24 cellular contexts compared by ENCODE assay signal in the genomic region with DNA sequence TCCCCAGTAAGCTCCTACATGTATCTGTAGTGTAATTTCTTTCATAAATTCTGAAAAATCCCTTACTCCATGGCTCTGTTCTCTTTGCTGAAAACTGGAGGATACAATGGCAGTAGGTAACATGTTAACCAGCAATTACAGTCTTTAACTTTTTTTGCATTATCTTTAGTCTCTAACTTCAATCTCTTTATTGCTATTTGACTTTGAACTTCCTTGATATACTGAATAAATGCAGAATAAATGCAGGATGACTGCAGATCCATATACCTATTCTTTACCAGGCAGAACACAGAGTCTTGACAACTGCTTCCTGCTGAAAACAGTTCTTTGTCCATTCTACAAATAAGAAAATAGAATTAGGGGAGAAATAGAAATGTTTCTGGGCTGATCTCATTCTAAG.
"Had no signal": no experiment of that assay in that cellular context is flagged by ENCODE, and none has a peak within 500 bp of the region (broad histone marks: within the 10 kb centered on the region; RNA-seq: fewer than 3 reads in every experiment).

No MANE protein-coding gene starts in this region.

- H3K4me2 ChIP-seq: neural progenitor cell had no signal

- H2AFZ ChIP-seq: neural progenitor cell, parathyroid adenoma had no signal

- H3K9me3 ChIP-seq: ovary, psoas muscle, right lobe of liver, sigmoid colon, stomach, thoracic aorta, thyroid gland, transverse colon, upper lobe of right lung, uterus had no signal

- DNase-seq: natural killer cell; occipital lobe; ovary; posterior cingulate gyrus; psoas muscle; right cardiac atrium; right lobe of liver; sigmoid colon; small intestine; stimulated activated CD4-positive, alpha-beta T cell treated with anti-CD3 and anti-CD28 coated beads, Interleukin-15, amount 100 ng/mL, for 24 hours; stimulated activated CD4-positive, alpha-beta T cell treated with anti-CD3 and anti-CD28 coated beads, Interleukin-2, amount 100 ng/mL, for 24 hours; stimulated activated CD4-positive, alpha-beta T cell treated with anti-CD3 and anti-CD28 coated beads, Interleukin-2, amount 100 ng/mL, for 48 hours; stimulated activated CD4-positive, alpha-beta T cell treated with anti-CD3 and anti-CD28 coated beads, Interleukin-4, amount 100 ng/mL, for 24 hours; stimulated activated naive B cell treated with anti-CD40 and anti-IgM and Interleukin-4, amounts not matched to agents 10 μg/mL and 1 μg/mL and 100 μg/mL, for 72 hours; stimulated activated naive CD4-positive, alpha-beta T cell treated with Interleukin-2 at 50 U/mL for 16 hours; stomach; thyroid gland; transverse colon; upper lobe of right lung; uterus had no signal

- H3K27me3 ChIP-seq: neural progenitor cell, ovary, right lobe of liver, sigmoid colon, stomach, thyroid gland, transverse colon, upper lobe of right lung, uterus had no signal

- H3K27ac ChIP-seq: neural progenitor cell, ovary, parathyroid adenoma, psoas muscle, right lobe of liver, sigmoid colon, stomach, thoracic aorta, thyroid gland, transverse colon, upper lobe of right lung, uterus had no signal

- H3K4me3 ChIP-seq: neural progenitor cell, ovary, psoas muscle, right lobe of liver, sigmoid colon, stomach, thoracic aorta, thyroid gland, transverse colon, upper lobe of right lung, uterus had no signal

- ATAC-seq: natural killer cell; psoas muscle; right cardiac atrium; right lobe of liver; stimulated activated effector memory CD8-positive, alpha-beta T cell treated with anti-CD3 and anti-CD28 coated beads, Interleukin-12 subunit alpha, Interleukin-12 subunit beta, amount 100 ng/mL, for 72 hours; stimulated activated naive B cell treated with anti-CD40 and anti-IgM and Interleukin-4, amounts not matched to agents 10 μg/mL and 1 μg/mL and 100 μg/mL, for 72 hours; upper lobe of right lung had no signal

- H3K79me2 ChIP-seq: parathyroid adenoma had no signal

- FAIRE-seq: small intestine had no signal

- H3K36me3 ChIP-seq: neural progenitor cell, ovary, right lobe of liver, sigmoid colon, stomach, thoracic aorta, thyroid gland, transverse colon, upper lobe of right lung, uterus had no signal

- H3K4me1 ChIP-seq: neural progenitor cell, parathyroid adenoma, psoas muscle, right lobe of liver, sigmoid colon, stomach, thyroid gland, upper lobe of right lung, uterus had no signal

- H3K9ac ChIP-seq: neural progenitor cell, parathyroid adenoma had no signal
